In the genomic region with DNA sequence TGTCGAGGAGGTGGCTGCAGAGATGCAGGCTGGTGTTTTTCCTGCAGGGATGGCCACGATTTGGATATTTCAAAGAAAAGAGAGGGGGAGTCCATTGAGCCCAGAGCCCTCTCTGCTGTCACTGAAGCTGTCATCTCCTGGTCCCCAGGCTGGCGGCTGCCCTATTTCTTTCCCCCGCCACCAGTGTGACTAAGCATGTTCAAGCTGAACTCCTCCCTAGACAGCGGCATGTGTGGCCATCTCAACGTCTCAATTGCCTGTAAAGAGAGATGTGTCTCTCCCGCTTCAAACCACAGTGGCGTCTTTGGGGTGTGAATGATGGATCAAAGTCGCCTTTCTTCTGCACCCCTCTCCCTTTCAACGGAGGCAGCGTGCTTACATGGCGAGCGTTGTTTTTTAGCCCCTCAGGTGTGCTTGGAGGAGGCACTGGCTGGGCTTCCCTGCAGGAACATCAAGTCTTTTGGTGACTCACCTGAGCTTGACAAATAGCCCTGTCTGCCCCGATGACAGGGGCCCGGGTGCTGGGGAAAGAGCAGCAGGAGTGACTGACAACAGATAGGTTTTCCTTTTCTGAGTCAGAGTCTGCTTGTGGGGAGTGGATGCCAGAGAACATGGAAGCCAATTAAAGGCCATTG, we compare ENCODE assay signal across 34 cellular contexts.
"Had no signal": no experiment of that assay in that cellular context is flagged by ENCODE, and none has a peak within 500 bp of the region (broad histone marks: within the 10 kb centered on the region; RNA-seq: fewer than 3 reads in every experiment).

No MANE protein-coding gene starts in this region.

- DNase-seq: activated CD4-positive, alpha-beta memory T cell treated with anti-CD3 and anti-CD28 coated beads, Interleukin-2, amount 10 ng/mL, durations not matched to agents 7 days and 5 days; activated CD4-positive, alpha-beta T cell treated with anti-CD3 and anti-CD28 coated beads for 1 hour; activated CD4-positive, alpha-beta T cell treated with anti-CD3 and anti-CD28 coated beads for 48 hours; activated CD4-positive, CD25-positive, alpha-beta regulatory T cell; activated CD8-positive, alpha-beta memory T cell treated with anti-CD3 and anti-CD28 coated beads for 24 hours; activated CD8-positive, alpha-beta memory T cell treated with anti-CD3 and anti-CD28 coated beads, Interleukin-2, amount 10 ng/mL, durations not matched to agents 7 days and 5 days; activated gamma-delta T cell; activated naive CD4-positive, alpha-beta T cell treated with Interleukin-2 at 50 U/mL for 16 hours; activated naive CD8-positive, alpha-beta T cell treated with anti-CD3 and anti-CD28 coated beads, Interleukin-2, amount 10 ng/mL, durations not matched to agents 7 days and 5 days; activated T-cell treated with anti-CD3 and anti-CD28 coated beads, Interleukin-2, amount 50 U/mL, for 48 hours; amygdala; MM.1S; MV-4-11; NCI-H1092; NCI-H1436 treated with DMSO at 0.1 percent for 48 hours; NCI-H1694 treated with DMSO at 0.1 percent for 48 hours; NCI-H2029 treated with DMSO at 0.1 percent for 48 hours; NCI-H2107; NCI-H2171; NCI-H510A; NCI-H526; NCI-H748 treated with DMSO at 0.1 percent for 48 hours; NK-92 treated with Interleukin-12 subunit alpha and Interleukin-12 subunit beta, amount 100 ng/mL, for 24 hours; PC-3; SIG-M5; T1000; WERI-Rb-1 had no signal

- H3K4me1 ChIP-seq: ascending aorta had no signal

- ATAC-seq: activated CD8-positive, alpha-beta memory T cell treated with anti-CD3 and anti-CD28 coated beads, Interleukin-2, amount 10 ng/mL, durations not matched to agents 7 days and 5 days; PC-3; SK-N-SH treated with all-trans-retinoic acid at 6 μM for 48 hours had no signal

- H3K4me2 ChIP-seq: KMS-11 had no signal

- H3K9me3 Mint-ChIP-seq: activated naive CD4-positive, alpha-beta T cell treated with anti-CD3 and anti-CD28 coated beads, Interleukin-2, amount 50 U/mL, for 24 hours had no signal

- H3K9ac ChIP-seq: KMS-11 had no signal

- H3K4me1 Mint-ChIP-seq: activated CD4-positive, alpha-beta memory T cell treated with anti-CD3 and anti-CD28 coated beads, Interleukin-2, amount 10 ng/mL, durations not matched to agents 7 days and 5 days; activated CD8-positive, alpha-beta memory T cell treated with anti-CD3 and anti-CD28 coated beads, Interleukin-2, amount 10 ng/mL, durations not matched to agents 7 days and 5 days; activated naive CD4-positive, alpha-beta T cell treated with anti-CD3 and anti-CD28 coated beads, Interleukin-2, amount 50 U/mL, for 24 hours; activated naive CD8-positive, alpha-beta T cell treated with anti-CD3 and anti-CD28 coated beads, Interleukin-2, amount 10 ng/mL, durations not matched to agents 7 days and 5 days had no signal

- H3K27ac ChIP-seq: ascending aorta, cardiac muscle cell, KMS-11, RWPE1, WERI-Rb-1 had no signal

- H3K27me3 Mint-ChIP-seq: activated CD4-positive, alpha-beta memory T cell treated with anti-CD3 and anti-CD28 coated beads, Interleukin-2, amount 10 ng/mL, durations not matched to agents 7 days and 5 days; activated CD8-positive, alpha-beta memory T cell treated with anti-CD3 and anti-CD28 coated beads, Interleukin-2, amount 10 ng/mL, durations not matched to agents 7 days and 5 days had no signal

- H3K27ac Mint-ChIP-seq: activated CD4-positive, alpha-beta memory T cell treated with anti-CD3 and anti-CD28 coated beads, Interleukin-2, amount 10 ng/mL, durations not matched to agents 7 days and 5 days; activated CD8-positive, alpha-beta memory T cell treated with anti-CD3 and anti-CD28 coated beads, Interleukin-2, amount 10 ng/mL, durations not matched to agents 7 days and 5 days; activated naive CD4-positive, alpha-beta T cell treated with anti-CD3 and anti-CD28 coated beads, Interleukin-2, amount 50 U/mL, for 24 hours; activated naive CD8-positive, alpha-beta T cell treated with anti-CD3 and anti-CD28 coated beads, Interleukin-2, amount 10 ng/mL, durations not matched to agents 7 days and 5 days had no signal

- H3K4me3 ChIP-seq: ascending aorta, cardiac muscle cell had no signal

- FAIRE-seq: RCC 7860 had no signal

- H3K27me3 ChIP-seq: ascending aorta, cardiac muscle cell had no signal

- H3K36me3 ChIP-seq: ascending aorta, cardiac muscle cell, WERI-Rb-1 had no signal

- H3K4me3 Mint-ChIP-seq: activated CD4-positive, alpha-beta memory T cell treated with anti-CD3 and anti-CD28 coated beads, Interleukin-2, amount 10 ng/mL, durations not matched to agents 7 days and 5 days; activated CD8-positive, alpha-beta memory T cell treated with anti-CD3 and anti-CD28 coated beads, Interleukin-2, amount 10 ng/mL, durations not matched to agents 7 days and 5 days; activated naive CD4-positive, alpha-beta T cell treated with anti-CD3 and anti-CD28 coated beads, Interleukin-2, amount 50 U/mL, for 24 hours; activated naive CD8-positive, alpha-beta T cell treated with anti-CD3 and anti-CD28 coated beads, Interleukin-2, amount 10 ng/mL, durations not matched to agents 7 days and 5 days had no signal

- H3K9me3 ChIP-seq: ascending aorta had no signal

- H3K36me3 Mint-ChIP-seq: activated CD8-positive, alpha-beta memory T cell treated with anti-CD3 and anti-CD28 coated beads, Interleukin-2, amount 10 ng/mL, durations not matched to agents 7 days and 5 days; activated naive CD4-positive, alpha-beta T cell treated with anti-CD3 and anti-CD28 coated beads, Interleukin-2, amount 50 U/mL, for 24 hours; activated naive CD8-positive, alpha-beta T cell treated with anti-CD3 and anti-CD28 coated beads, Interleukin-2, amount 10 ng/mL, durations not matched to agents 7 days and 5 days had no signal
